ENCODE assay signal across 7 cellular contexts in genomic region chr2:77734662-77735340, GRCh38.
DNase-seq lines count a peak whose midpoint lies in the region; ATAC-seq, FAIRE-seq and TF ChIP-seq lines count a peak whose summit lies in the region.
"Not testable (repeated sequence)": the region's sequence is repeated elsewhere in the genome, so short reads cannot be mapped to it uniquely, and the experiment has no call there.

No MANE protein-coding gene starts in this region.

- H3K27ac Mint-ChIP-seq in chondrocyte (ENCODE audit: unreplicated experiment); type B pancreatic cell: not testable (repeated sequence)

- H3K4me1 ChIP-seq in RWPE2 (ENCODE audit: insufficient read depth, poor library complexity, severe bottlenecking); kidney (ENCODE audit: control insufficient read depth in 1 of 2, insufficient read depth in 1 of 2, low read depth in 1 of 2, low read length in 2 of 2); neuronal stem cell (ENCODE audit: control insufficient read depth in 2 of 2, insufficient read depth in 1 of 2, low read depth in 1 of 2, low read length in 2 of 2); sigmoid colon: not testable (repeated sequence)

- not testable (repeated sequence) for H2BK12ac ChIP-seq in neuronal stem cell (ENCODE audit: low read length)

- not testable (repeated sequence) for H3K27me3 Mint-ChIP-seq in chondrocyte (ENCODE audit: low read depth); type B pancreatic cell

- not testable (repeated sequence) for H3K4me2 ChIP-seq in neuronal stem cell (ENCODE audit: insufficient read depth, low read length, poor library complexity, severe bottlenecking)

- not testable (repeated sequence) for H3K27ac ChIP-seq in RWPE2 (ENCODE audit: poor library complexity, severe bottlenecking); kidney (ENCODE audit: low read depth in 2 of 2, low read length in 2 of 2); neuronal stem cell (replicated peaks; ENCODE audit: low read length); sigmoid colon

- peak overlapping the region; percentile 46 for H2AK5ac ChIP-seq in neuronal stem cell (ENCODE audit: low read depth, low read length)

- not testable (repeated sequence) for H4K8ac ChIP-seq in neuronal stem cell (ENCODE audit: low read depth, low read length)

- not testable (repeated sequence) for H3K9me3 ChIP-seq in RWPE2 (ENCODE audit: severe bottlenecking); kidney (ENCODE audit: control insufficient read depth in 1 of 2, low read length in 2 of 2); neuronal stem cell (replicated peaks in 1 of 2; ENCODE audit: control insufficient read depth in 2 of 2, insufficient read depth in 1 of 2, low read depth in 1 of 2, low read length in 2 of 2); sigmoid colon

- not testable (repeated sequence) for H3K4me1 Mint-ChIP-seq in chondrocyte (ENCODE audit: low read depth); type B pancreatic cell (ENCODE audit: unreplicated experiment)

- no CpG with 5 or more reads among the region's 39 CpGs for WGBS in neuronal stem cell (ENCODE audit: extremely low coverage in 2 of 2, insufficient read length in 2 of 2, insufficient replicate concordance in 1 of 2), 2 donors
- 95% methylated on average over 39 of the region's 39 CpGs for WGBS in sigmoid colon, 2 donors

- H3K36me3 Mint-ChIP-seq in chondrocyte (ENCODE audit: low read depth); type B pancreatic cell: not testable (repeated sequence)

- not testable (repeated sequence) for H2BK15ac ChIP-seq in neuronal stem cell (ENCODE audit: low read length)

- not testable (repeated sequence) for H3K36me3 ChIP-seq in RWPE2 (ENCODE audit: low read depth); kidney (ENCODE audit: control insufficient read depth in 1 of 2, insufficient read depth in 2 of 2, low read length in 2 of 2); neuronal stem cell (replicated peaks in 1 of 2; ENCODE audit: control insufficient read depth in 2 of 2, insufficient read depth in 2 of 2, low read length in 2 of 2); sigmoid colon

- intact Hi-C loops in cardiac septum (cut with DNase I); kidney (cut with DNase I); sigmoid colon (cut with DNase I): not testable (repeated sequence)

- not testable (repeated sequence) for H3K23ac ChIP-seq in neuronal stem cell (ENCODE audit: low read depth, low read length, poor library complexity)

- H2AFZ ChIP-seq in neuronal stem cell (ENCODE audit: low read length), result not testable (repeated sequence)

- not testable (repeated sequence) for H3K9me3 Mint-ChIP-seq in chondrocyte (ENCODE audit: low read depth); type B pancreatic cell

- not testable (repeated sequence) for TF ChIP-seq CTCF in RWPE2 (IDR thresholded peaks at IDR 0.05; ENCODE audit: poor library complexity, severe bottlenecking); chondrocyte (IDR thresholded peaks at IDR 0.05); kidney (IDR thresholded peaks at IDR 0.05; ENCODE audit: borderline replicate concordance, extremely low read depth, insufficient read depth); sigmoid colon (IDR thresholded peaks at IDR 0.05); type B pancreatic cell (conservative IDR thresholded peaks at IDR 0.05)

- H3K18ac ChIP-seq in neuronal stem cell (ENCODE audit: low read length), result peak overlapping the region; percentile 64

- not testable (repeated sequence) for H3K4ac ChIP-seq in neuronal stem cell (ENCODE audit: low read length)

- TF ChIP-seq POLR2A in sigmoid colon (IDR thresholded peaks at IDR 0.05), result not testable (repeated sequence)

- H3K14ac ChIP-seq in neuronal stem cell (ENCODE audit: low read length), result not testable (repeated sequence)

- H4K91ac ChIP-seq in neuronal stem cell (ENCODE audit: low read depth, low read length, poor library complexity), result not testable (repeated sequence)

- H3K9ac ChIP-seq in kidney (ENCODE audit: low read length in 2 of 2); neuronal stem cell (ENCODE audit: low read depth, low read length, poor library complexity): not testable (repeated sequence)

- not testable (repeated sequence) for H2BK120ac ChIP-seq in neuronal stem cell (ENCODE audit: low read depth, low read length)

- not testable (repeated sequence) for H3K79me1 ChIP-seq in neuronal stem cell (ENCODE audit: low read depth, low read length)

- peak overlapping the region; percentile 66 for H2BK5ac ChIP-seq in neuronal stem cell (ENCODE audit: low read length)

- DNase-seq in RWPE2 (ENCODE audit: low spot score), result peak; percentile 42
- peak; percentile 93 for DNase-seq in chondrocyte (ENCODE audit: low spot score)
- peak; percentile 68 for DNase-seq in cardiac septum (ENCODE audit: low spot score)
- DNase-seq in kidney, result peak; percentile 65
- not testable (repeated sequence) for DNase-seq in neuronal stem cell (ENCODE audit: low spot score)
- peak; percentile 62 for DNase-seq in sigmoid colon
- peak; percentile 65 for DNase-seq in type B pancreatic cell (ENCODE audit: extremely low spot score, unreplicated experiment)

- not testable (repeated sequence) for H3K4me3 ChIP-seq in RWPE2 (ENCODE audit: severe bottlenecking); kidney (ENCODE audit: low read length in 2 of 2); neuronal stem cell (ENCODE audit: low read length in 2 of 2); sigmoid colon

- not testable (repeated sequence) for ATAC-seq in RWPE2 (ENCODE audit: low read depth)

- H3K27me3 ChIP-seq in RWPE2 (ENCODE audit: insufficient read depth, poor library complexity, severe bottlenecking); neuronal stem cell (ENCODE audit: control insufficient read depth in 3 of 3, insufficient read depth in 3 of 3, low read depth in 1 of 3, low read length in 3 of 3); sigmoid colon: not testable (repeated sequence)

- FAIRE-seq in kidney (lab: Jason Lieb, UNC), result not testable (repeated sequence)

- not testable (repeated sequence) for TF ChIP-seq EP300 in sigmoid colon (IDR thresholded peaks at IDR 0.05)

- not testable (repeated sequence) for H3K4me3 Mint-ChIP-seq in chondrocyte (ENCODE audit: unreplicated experiment); type B pancreatic cell
